In the genomic region with DNA sequence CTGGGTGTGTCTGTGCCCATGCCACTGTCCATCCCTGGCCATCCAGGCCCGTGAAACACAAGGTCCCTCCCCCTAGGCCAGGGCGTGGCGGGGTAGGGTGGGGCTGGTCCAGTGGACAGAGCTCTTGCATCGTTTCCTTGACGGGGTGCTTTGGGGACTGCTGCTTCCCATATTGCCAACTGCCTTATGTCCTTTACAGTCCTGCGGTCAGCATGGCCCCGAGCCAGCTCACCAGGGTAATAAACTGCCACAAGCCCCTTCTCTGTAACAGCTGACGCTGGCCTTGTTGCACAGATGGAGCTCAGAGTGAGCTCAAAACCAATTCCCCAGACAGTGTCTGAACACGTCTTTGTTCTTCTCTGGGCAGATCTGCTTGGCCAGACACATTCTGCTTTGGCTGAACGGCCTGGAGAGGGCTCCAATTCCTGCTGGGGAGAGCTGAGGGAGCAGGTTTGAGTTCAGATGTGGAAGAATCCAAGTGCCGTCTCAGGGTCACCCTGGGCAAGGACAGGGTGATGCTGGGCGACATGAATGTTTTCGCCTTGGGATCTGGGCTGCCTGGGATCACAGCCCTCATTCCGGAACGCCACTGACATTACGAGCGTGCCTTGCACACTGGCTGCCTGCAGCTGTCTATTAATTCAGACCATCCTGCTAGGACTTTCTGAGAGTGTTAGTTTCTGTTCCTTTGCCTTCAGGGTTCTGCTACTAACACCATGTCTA, we compare ENCODE assay signal across 8 cellular contexts. TPM values are rescaled to one million over a fixed set of nuclear protein-coding genes. Genes with fewer than 3 reads are reported as not detected.
A peak's percentile ranks its signal among the peaks of the same experiment; 100 is the strongest.
DNase-seq lines count a peak whose midpoint lies in the region; ATAC-seq and TF ChIP-seq lines count a peak whose summit lies in the region.

No MANE protein-coding gene starts in this region.

- H2BK5ac ChIP-seq in neuronal stem cell (ENCODE audit: low read length) (peak overlapping the region; percentile 83), mesendoderm (ENCODE audit: low read length) (no peak overlapping the region)

- no peak overlapping the region for H3K9ac ChIP-seq in neuronal stem cell (ENCODE audit: low read depth, low read length, poor library complexity)
- no peak overlapping the region for H3K9ac ChIP-seq in mesendoderm (ENCODE audit: low read length)

- H3K27ac Mint-ChIP-seq in Caco-2 (ENCODE audit: unreplicated experiment) = no peak overlapping the region

- CTCF ChIA-PET in Caco-2 (lab: Charles Lee) (interaction anchor here (0.5 to 1.5 kb wide), 6 partner anchors 32 to 1082 kb away, joined by 3 to 8 read pairs (median 3); no protein-coding TSS in a partner anchor), GM10248 (lab: Yijun Ruan, JAX) (interaction anchor here (1.0 to 3.2 kb wide), 7 partner anchors 8 to 1288 kb away, joined by 3 to 17 read pairs (median 3); no protein-coding TSS in a partner anchor)

- ATAC-seq in GM21723 (IDR thresholded peaks at IDR 0.05; ENCODE audit: unreplicated experiment) = no peak

- H3K4ac ChIP-seq in neuronal stem cell (ENCODE audit: low read length) (peak overlapping the region; percentile 69), mesendoderm (ENCODE audit: low read depth, low read length) (no peak overlapping the region)

- H3K79me1 ChIP-seq in neuronal stem cell (ENCODE audit: low read depth, low read length) (peaks cover 2% of the 10 kb centered on the region), mesendoderm (ENCODE audit: low read length) (no peaks in the 10 kb centered on the region)

- peak overlapping the region; percentile 41 for H3K14ac ChIP-seq in neuronal stem cell (ENCODE audit: low read length)

- peak overlapping the region; percentile 91 for H2BK12ac ChIP-seq in neuronal stem cell (ENCODE audit: low read length)

- H3K4me1 ChIP-seq in Caco-2 (no peaks in the 10 kb centered on the region), neuronal stem cell (ENCODE audit: control insufficient read depth in 2 of 2, insufficient read depth in 1 of 2, low read depth in 1 of 2, low read length in 2 of 2) (peaks cover 7 to 20% of the 10 kb centered on the region in 2 donors), mesendoderm (ENCODE audit: control insufficient read depth, low read depth, low read length) (no peaks in the 10 kb centered on the region)

- no peaks in the 10 kb centered on the region for H3K79me2 ChIP-seq in mesendoderm (ENCODE audit: control insufficient read depth, insufficient read depth, low read length)

- H2BK15ac ChIP-seq in neuronal stem cell (ENCODE audit: low read length) (peak overlapping the region; percentile 92), mesendoderm (replicated peaks; ENCODE audit: low read depth) (no peak overlapping the region)

- no peaks in the 10 kb centered on the region for H3K36me3 ChIP-seq in Caco-2 (ENCODE audit: control insufficient read depth, insufficient read depth, low read length)
- H3K36me3 ChIP-seq in neuronal stem cell (replicated peaks in 1 of 2; ENCODE audit: control insufficient read depth in 2 of 2, insufficient read depth in 2 of 2, low read length in 2 of 2) = peaks cover 2 to 11% of the 10 kb centered on the region in 2 donors
- no peaks in the 10 kb centered on the region for H3K36me3 ChIP-seq in mesendoderm (ENCODE audit: control insufficient read depth, insufficient read depth, low read length)

- H2AK5ac ChIP-seq in neuronal stem cell (ENCODE audit: low read depth, low read length) (peak overlapping the region; percentile 98), mesendoderm (ENCODE audit: low read length) (no peak overlapping the region)

- H3K18ac ChIP-seq in neuronal stem cell (ENCODE audit: low read length) (peak overlapping the region; percentile 86), mesendoderm (ENCODE audit: low read length) (no peak overlapping the region)

- no peak overlapping the region for H3K4me2 ChIP-seq in neuronal stem cell (ENCODE audit: insufficient read depth, low read length, poor library complexity, severe bottlenecking)
- H3K4me2 ChIP-seq in mesendoderm (ENCODE audit: low read length) = no peak overlapping the region

- H3K9me3 ChIP-seq in Caco-2 = no peaks in the 10 kb centered on the region
- peaks cover 0 to 7% of the 10 kb centered on the region in 2 donors for H3K9me3 ChIP-seq in neuronal stem cell (replicated peaks in 1 of 2; ENCODE audit: control insufficient read depth in 2 of 2, insufficient read depth in 1 of 2, low read depth in 1 of 2, low read length in 2 of 2)

- no peaks in the 10 kb centered on the region for H3K4me1 Mint-ChIP-seq in Caco-2 (ENCODE audit: low read depth, unreplicated experiment)

- H3K4me3 ChIP-seq in Caco-2 (ENCODE audit: low read depth, low read length) = no peak overlapping the region
- H3K4me3 ChIP-seq in neuronal stem cell (ENCODE audit: low read length in 2 of 2) = no peak overlapping the region
- H3K4me3 ChIP-seq in mesendoderm (ENCODE audit: low read length) = no peak overlapping the region

- no peaks in the 10 kb centered on the region for H3K9me3 Mint-ChIP-seq in Caco-2 (ENCODE audit: unreplicated experiment)

- peaks cover 10% of the 10 kb centered on the region for H3K36me3 Mint-ChIP-seq in Caco-2 (ENCODE audit: insufficient read depth, unreplicated experiment)

- no peaks in the 10 kb centered on the region for H3K27me3 Mint-ChIP-seq in Caco-2 (ENCODE audit: insufficient read depth, unreplicated experiment)

- no TSS peak for BruUV-seq in Caco-2 (replicated peaks; lab: Mats Ljungman, UMichigan)

- H2BK120ac ChIP-seq in neuronal stem cell (ENCODE audit: low read depth, low read length) (no peak overlapping the region), mesendoderm (ENCODE audit: low read depth, low read length) (no peak overlapping the region)

- DNase-seq in Caco-2 (peak; percentile 29 to 37), NCI-H524 treated with DMSO at 0.1 percent for 48 hours (lab: John Stamatoyannopoulos, UW) (peak; percentile 90), epidermal melanocyte (ENCODE audit: insufficient read length, low spot score) (peak; percentile 95), neuronal stem cell (ENCODE audit: low spot score) (no peak), HCEC 1CT (no peak), GM10248 (ENCODE audit: extremely low spot score) (no peak), mesendoderm (no peak)

- H3K27me3 ChIP-seq in Caco-2 (replicated peaks; ENCODE audit: control insufficient read depth, insufficient read depth, low read length) (no peaks in the 10 kb centered on the region), neuronal stem cell (ENCODE audit: control insufficient read depth in 3 of 3, insufficient read depth in 3 of 3, low read depth in 1 of 3, low read length in 3 of 3) (no peaks in the 10 kb centered on the region), mesendoderm (ENCODE audit: insufficient read depth, low read length, poor library complexity) (no peaks in the 10 kb centered on the region)

- H3K27ac ChIP-seq in neuronal stem cell (replicated peaks; ENCODE audit: low read length) (peak overlapping the region; percentile 5), mesendoderm (ENCODE audit: low read depth, low read length) (no peak overlapping the region)

- H3K4me3 Mint-ChIP-seq in Caco-2 (ENCODE audit: unreplicated experiment) = no peak overlapping the region

- H4K91ac ChIP-seq in neuronal stem cell (ENCODE audit: low read depth, low read length, poor library complexity) = peak overlapping the region; percentile 80

- H4K5ac ChIP-seq in mesendoderm (ENCODE audit: low read length) = no peak overlapping the region

- POLR2A ChIA-PET in Caco-2 (lab: Charles Lee) (no interaction called here), GM10248 (lab: Yijun Ruan, JAX) (no interaction called here)

- WGBS in neuronal stem cell (ENCODE audit: extremely low coverage in 2 of 2, insufficient read length in 2 of 2, insufficient replicate concordance in 1 of 2), 2 donors = no CpG with 5 or more reads among the region's 17 CpGs
- WGBS in mesendoderm (ENCODE audit: extremely low coverage, insufficient coverage, low lambda C conversion rate) = no CpG with 5 or more reads among the region's 17 CpGs

- H3K56ac ChIP-seq in mesendoderm (ENCODE audit: low read length) = no peak overlapping the region

- peak overlapping the region; percentile 38 for H2AFZ ChIP-seq in neuronal stem cell (ENCODE audit: low read length)

- TF ChIP-seq CTCF in Caco-2 (IDR thresholded peaks at IDR 0.05; ENCODE audit: insufficient read depth in 1 of 2, low read depth in 1 of 2, low read length in 1 of 2, severe bottlenecking in 1 of 2, unreplicated experiment in 1 of 2) = no peak
- no peak for TF ChIP-seq CTCF in GM10248 (IDR thresholded peaks at IDR 0.05; ENCODE audit: control extremely low read depth, extremely low read depth, low read depth, missing control alignments)

- H4K8ac ChIP-seq in neuronal stem cell (ENCODE audit: low read depth, low read length) (no peak overlapping the region), mesendoderm (ENCODE audit: low read depth, low read length) (no peak overlapping the region)

- peak overlapping the region; percentile 89 for H3K23ac ChIP-seq in neuronal stem cell (ENCODE audit: low read depth, low read length, poor library complexity)
- H3K23ac ChIP-seq in mesendoderm (ENCODE audit: low read length) = no peak overlapping the region

- intact Hi-C loops in Caco-2 (cut with micrococcal nuclease; ENCODE audit: unreplicated experiment) = loop anchor here (1.0 to 10.0 kb wide), 2 partner anchors 577 to 1083 kb away; no protein-coding TSS in a partner anchor

RNA-seq across cellular contexts. Expression of gene RGMA, which starts 51.5 kb away (rescaled TPM):
- total RNA-seq in Caco-2 (2022) = 4.4 and 4.5 TPM in 2 replicates
- 196 TPM for polyA plus RNA-seq in neuronal stem cell (2013, experiment 1 of 2)
- 194 TPM for polyA plus RNA-seq in neuronal stem cell (2013, experiment 2 of 2)
- polyA plus RNA-seq in mesendoderm (2013, experiment 1 of 2) = 8.8 TPM
- 9.4 TPM for polyA plus RNA-seq in mesendoderm (2013, experiment 2 of 2)

Comparison
In these comparisons a context has a peak if more than half of its experiments do, and no peak if none do; other contexts are left out.
1. DNase-seq: peak in Caco-2 (2 of 2), NCI-H524 treated with DMSO at 0.1 percent for 48 hours (single experiment) and epidermal melanocyte (single experiment); none in neuronal stem cell (single experiment), HCEC 1CT (single experiment), GM10248 (single experiment) and mesendoderm (single experiment).